10 cellular contexts compared by ENCODE assay signal in the genomic region with DNA sequence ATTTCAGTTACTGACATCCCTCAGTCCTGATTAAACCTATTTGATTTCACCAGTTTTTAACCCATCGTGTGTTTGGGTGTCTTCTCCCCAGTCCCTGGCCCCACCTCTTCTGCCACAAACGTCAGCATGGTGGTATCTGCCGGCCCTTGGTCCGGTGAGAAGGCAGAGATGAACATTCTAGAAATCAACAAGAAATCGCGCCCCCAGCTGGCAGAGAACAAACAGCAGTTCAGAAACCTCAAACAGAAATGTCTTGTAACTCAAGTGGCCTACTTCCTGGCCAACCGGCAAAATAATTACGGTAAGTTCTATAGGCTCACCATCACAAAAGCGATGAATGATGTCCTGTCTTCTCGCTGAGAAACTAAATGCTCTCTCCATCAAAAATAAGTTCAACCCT. TPM values are rescaled to one million over a fixed set of nuclear protein-coding genes. Genes with fewer than 3 reads are reported as not detected.
DNase-seq lines count a peak whose midpoint lies in the region; ATAC-seq, FAIRE-seq and TF ChIP-seq lines count a peak whose summit lies in the region.
"Had no signal": no experiment of that assay in that cellular context is flagged by ENCODE, and none has a peak within 500 bp of the region (broad histone marks: within the 10 kb centered on the region; RNA-seq: fewer than 3 reads in every experiment).

No MANE protein-coding gene starts in this region.

- ATAC-seq in effector memory CD8-positive, alpha-beta T cell (replicated peaks) = no peak
- no peak for ATAC-seq in HG03432 (IDR thresholded peaks at IDR 0.05; ENCODE audit: unreplicated experiment)

- no peak overlapping the region for H3K4me3 ChIP-seq in H7 (ENCODE audit: insufficient read depth, low read depth, low read length)
- no peak overlapping the region for H3K4me3 ChIP-seq in mesendoderm (ENCODE audit: low read length)
- H3K4me3 ChIP-seq: coronary artery had no signal

- H3K27ac Mint-ChIP-seq in effector memory CD8-positive, alpha-beta T cell = no peak overlapping the region

- no peaks in the 10 kb centered on the region for H3K27me3 Mint-ChIP-seq in effector memory CD8-positive, alpha-beta T cell

- H3K4me1 Mint-ChIP-seq in effector memory CD8-positive, alpha-beta T cell (ENCODE audit: low read depth in 2 of 2) = no peaks in the 10 kb centered on the region

- no peak overlapping the region for H3K4me3 Mint-ChIP-seq in effector memory CD8-positive, alpha-beta T cell

- H3K9me3 Mint-ChIP-seq in effector memory CD8-positive, alpha-beta T cell = no peaks in the 10 kb centered on the region

- H2AK5ac ChIP-seq in mesendoderm (ENCODE audit: low read length) = no peak overlapping the region

- no peak overlapping the region for H3K9ac ChIP-seq in mesendoderm (ENCODE audit: low read length)

- H3K4ac ChIP-seq in mesendoderm (ENCODE audit: low read depth, low read length) = no peak overlapping the region

- H3K27me3 ChIP-seq in H7 (ENCODE audit: control insufficient read depth, insufficient read depth, low read length) (no peaks in the 10 kb centered on the region), mesendoderm (ENCODE audit: insufficient read depth, low read length, poor library complexity) (no peaks in the 10 kb centered on the region)

- DNase-seq in D721Med (ENCODE audit: insufficient read length, low spot score) (no peak), H7 (peak; percentile 39), amniotic epithelial cell (ENCODE audit: low read depth) (peak; percentile 68), mesendoderm (peak; percentile 82), NCI-H2196 (lab: John Stamatoyannopoulos, UW; ENCODE audit: unreplicated experiment) (no peak), NCI-H774 (lab: John Stamatoyannopoulos, UW) (no peak)
- no peak for DNase-seq in effector memory CD8-positive, alpha-beta T cell

- no peak overlapping the region for H3K4me2 ChIP-seq in mesendoderm (ENCODE audit: low read length)

- no peaks in the 10 kb centered on the region for H3K36me3 ChIP-seq in H7 (replicated peaks; ENCODE audit: control insufficient read depth, insufficient read depth, low read length)
- H3K36me3 ChIP-seq in mesendoderm (ENCODE audit: control insufficient read depth, insufficient read depth, low read length) = no peaks in the 10 kb centered on the region

- no peak overlapping the region for H3K56ac ChIP-seq in mesendoderm (ENCODE audit: low read length)

- H3K23ac ChIP-seq in mesendoderm (ENCODE audit: low read length) = no peak overlapping the region

- H3K4me1 ChIP-seq in mesendoderm (ENCODE audit: control insufficient read depth, low read depth, low read length) = no peaks in the 10 kb centered on the region

- no peak overlapping the region for H4K5ac ChIP-seq in mesendoderm (ENCODE audit: low read length)

- no peak overlapping the region for H3K27ac ChIP-seq in mesendoderm (ENCODE audit: low read depth, low read length)
- H3K27ac ChIP-seq: coronary artery had no signal

- FAIRE-seq in D721Med (lab: Jason Lieb, UNC) = no peak

- TF ChIP-seq CTCF in D721Med (IDR thresholded peaks at IDR 0.05; ENCODE audit: insufficient read depth, missing control alignments) = peak; percentile 11

- H3K18ac ChIP-seq in mesendoderm (ENCODE audit: low read length) = no peak overlapping the region

- no peaks in the 10 kb centered on the region for H3K79me2 ChIP-seq in mesendoderm (ENCODE audit: control insufficient read depth, insufficient read depth, low read length)

- no peak overlapping the region for H2BK120ac ChIP-seq in mesendoderm (ENCODE audit: low read depth, low read length)

- H2BK15ac ChIP-seq in mesendoderm (replicated peaks; ENCODE audit: low read depth) = no peak overlapping the region

- H2BK5ac ChIP-seq in mesendoderm (ENCODE audit: low read length) = no peak overlapping the region

- no CpG with 5 or more reads among the region's 10 CpGs for WGBS in mesendoderm (ENCODE audit: extremely low coverage, insufficient coverage, low lambda C conversion rate)

- H4K8ac ChIP-seq in mesendoderm (ENCODE audit: low read depth, low read length) = no peak overlapping the region

- H3K79me1 ChIP-seq in mesendoderm (ENCODE audit: low read length) = no peaks in the 10 kb centered on the region

- H3K36me3 Mint-ChIP-seq in effector memory CD8-positive, alpha-beta T cell (ENCODE audit: insufficient read depth) = peaks cover 8% of the 10 kb centered on the region

RNA-seq across cellular contexts. Expression of gene NBPF3, which starts 28.7 kb away (rescaled TPM):
- 19.7 and 28.0 TPM in 2 replicates for total RNA-seq in H7 (2014; rRNA removed; shearing (Covaris generic))
- 1.3 TPM for polyA plus RNA-seq in mesendoderm (2013, experiment 1 of 2)
- 1.5 TPM for polyA plus RNA-seq in mesendoderm (2013, experiment 2 of 2)

RNA-seq across cellular contexts. Expression of gene ALPL, which starts 40.6 kb away (rescaled TPM):
- 181 and 187 TPM in 2 replicates for total RNA-seq in H7 (2014; rRNA removed; shearing (Covaris generic))
- 126 TPM for polyA plus RNA-seq in mesendoderm (2013, experiment 1 of 2)
- 125 TPM for polyA plus RNA-seq in mesendoderm (2013, experiment 2 of 2)
- total RNA-seq: T-helper 2 cell treated with Interferon-gamma antibody and Interleukin-4, amounts not matched to agents 100 ng/mL and 5 ng/mL, for 36 hours had no signal

Comparison
In these comparisons a context has a peak if more than half of its experiments do, and no peak if none do; other contexts are left out.
1. DNase-seq: peak in H7 (single experiment), amniotic epithelial cell (single experiment) and mesendoderm (single experiment); none in D721Med (single experiment), effector memory CD8-positive, alpha-beta T cell (0 of 3), NCI-H2196 (single experiment) and NCI-H774 (single experiment).